Comparison of ENCODE assay signal across 17 cellular contexts in genomic region chr1:165551469-165551868, GRCh38. TPM values are rescaled to one million over a fixed set of nuclear protein-coding genes. Genes with fewer than 3 reads are reported as not detected.
DNase-seq lines count a peak whose midpoint lies in the region; ATAC-seq and TF ChIP-seq lines count a peak whose summit lies in the region.
"Had no signal": no experiment of that assay in that cellular context is flagged by ENCODE, and none has a peak within 500 bp of the region (broad histone marks: within the 10 kb centered on the region; RNA-seq: fewer than 3 reads in every experiment).

No MANE protein-coding gene starts in this region.

- WGBS in esophagus muscularis mucosa: 78% methylated on average over 3 of the region's 3 CpGs
- WGBS in psoas muscle, 3 donors: 72 to 86% (median 73%) methylated on average over 3 of the region's 3 CpGs

- peak; percentile 57 for ATAC-seq in left ventricle myocardium superior
- peak in 3 of 4 donors; percentile 22 to 47 (median 30) for ATAC-seq in psoas muscle

- H3K27me3 ChIP-seq in esophagus muscularis mucosa: peaks cover 0 to 7% (median 0%) of the 10 kb centered on the region in 4 donors
- H3K27me3 ChIP-seq in psoas muscle (ENCODE audit: insufficient read depth in 3 of 3, low read length in 2 of 3): no peaks in the 10 kb centered on the region
- H3K27me3 ChIP-seq: BLaER1 had no signal

- peak; percentile 37 for DNase-seq in DMS 273 (lab: John Stamatoyannopoulos, UW; ENCODE audit: unreplicated experiment)
- DNase-seq in DMS 273 treated with DMSO at 0.1 percent for 48 hours (lab: John Stamatoyannopoulos, UW): no peak
- DNase-seq in left ventricle myocardium superior: no peak
- DNase-seq in cardiac septum (ENCODE audit: low spot score): no peak
- DNase-seq in esophagus muscularis mucosa (ENCODE audit: extremely low spot score): peak; percentile 90
- DNase-seq in psoas muscle: no peak
- DNase-seq in kidney tubule cell (ENCODE audit: low spot score): no peak
- no peak for DNase-seq in NK-92 (lab: John Stamatoyannopoulos, UW; ENCODE audit: unreplicated experiment)
- DNase-seq: AML-193; Caco-2; CD8-positive, alpha-beta memory T cell; GOT3; H9 had no signal

- TF ChIP-seq CTCF in esophagus muscularis mucosa (IDR thresholded peaks at IDR 0.05) (no peak), psoas muscle (IDR thresholded peaks at IDR 0.05) (no peak)

- no peak for TF ChIP-seq EP300 in esophagus muscularis mucosa (IDR thresholded peaks at IDR 0.05)

- no peaks in the 10 kb centered on the region for H3K4me1 ChIP-seq in esophagus muscularis mucosa
- H3K4me1 ChIP-seq in psoas muscle: no peaks in the 10 kb centered on the region
- H3K4me1 ChIP-seq: BLaER1, Caco-2 had no signal

- TF ChIP-seq POLR2A in esophagus muscularis mucosa (IDR thresholded peaks at IDR 0.05; ENCODE audit: low read depth): no peak

- intact Hi-C loops in left ventricle myocardium superior (cut with micrococcal nuclease): no loop called here
- intact Hi-C loops in cardiac septum (cut with DNase I): no loop called here
- intact Hi-C loops in esophagus muscularis mucosa (cut with DNase I): no loop called here
- intact Hi-C loops in psoas muscle (cut with DNase I): loop anchor here in 1 of 2 donors (5.0 kb wide), 1 partner anchor 36 kb away; no protein-coding TSS in a partner anchor

- H3K4me3 ChIP-seq in esophagus muscularis mucosa (no peak overlapping the region), psoas muscle (no peak overlapping the region)
- H3K4me3 ChIP-seq: BLaER1 had no signal

- H3K9me3 ChIP-seq in esophagus muscularis mucosa: no peaks in the 10 kb centered on the region
- H3K9me3 ChIP-seq in psoas muscle: no peaks in the 10 kb centered on the region
- H3K9me3 ChIP-seq: BLaER1, Caco-2 had no signal

- H3K27ac ChIP-seq in esophagus muscularis mucosa (replicated peaks in 1 of 4) (no peak overlapping the region), psoas muscle (no peak overlapping the region)
- H3K27ac ChIP-seq: 22Rv1, BLaER1 had no signal

- H3K36me3 ChIP-seq in esophagus muscularis mucosa (no peaks in the 10 kb centered on the region), psoas muscle (ENCODE audit: insufficient read depth in 1 of 2, low read depth in 1 of 2) (no peaks in the 10 kb centered on the region)
- H3K36me3 ChIP-seq: BLaER1 had no signal

RNA-seq across cellular contexts. Expression of gene LRRC52, which starts 7.7 kb away (rescaled TPM):
- total RNA-seq in left ventricle myocardium superior (not detected), cardiac septum (not detected), esophagus muscularis mucosa (under 1 TPM in 1 of 4 donors, not detected in 3; 0.17 TPM), psoas muscle (not detected)
- polyA plus RNA-seq in psoas muscle: 1 to 10 TPM in 1 of 3 donors, under 1 TPM in 2; 0.08 to 1.2 (median 0.08) TPM
- total RNA-seq: A673; Caco-2; CD8-positive, alpha-beta memory T cell; Daoy; H9 had no signal
- polyA plus RNA-seq: CD8-positive, alpha-beta memory T cell had no signal

Comparison
In these comparisons a context has a peak if more than half of its experiments do, and no peak if none do; other contexts are left out.
1. DNase-seq: peak in DMS 273 (single experiment) and esophagus muscularis mucosa (single experiment); none in DMS 273 treated with DMSO at 0.1 percent for 48 hours (single experiment), left ventricle myocardium superior (single experiment), cardiac septum (single experiment), psoas muscle (0 of 2), kidney tubule cell (single experiment) and NK-92 (single experiment).